ENCODE assay signal across 1 cellular context in genomic region chr17:67244621-67245072, GRCh38.
TF ChIP-seq lines count a peak whose summit lies in the region.

No MANE protein-coding gene starts in this region.

TF ChIP-seq in HepG2, 621 proteins besides CTCF, POLR2A, EP300 and RAD21 (continued from another document and continues in another):
- TF ChIP-seq ZNF251 (CRISPR knock-in tag; IDR thresholded peaks at IDR 0.05) (no peak), SIN3B (IDR thresholded peaks at IDR 0.05; ENCODE audit: low read length) (no peak), ZNF766 (CRISPR knock-in tag; IDR thresholded peaks at IDR 0.05; ENCODE audit: borderline replicate concordance) (no peak), MLLT10 (CRISPR knock-in tag; IDR thresholded peaks at IDR 0.05) (no peak), ZNF557 (CRISPR knock-in tag; IDR thresholded peaks at IDR 0.05) (no peak), ZSCAN12 (CRISPR knock-in tag; IDR thresholded peaks at IDR 0.05) (no peak; the same call in 1 of the 2 replicates), SNAPC5 (CRISPR knock-in tag; IDR thresholded peaks at IDR 0.05; ENCODE audit: borderline replicate concordance) (0 out of 2 replicates have a peak, but pooled peaks have one; percentile 14), HNF1A (IDR thresholded peaks at IDR 0.05; ENCODE audit: low read depth) (no peak), HNF1A (CRISPR knock-in tag; IDR thresholded peaks at IDR 0.05; ENCODE audit: borderline replicate concordance) (no peak), STAG1 (CRISPR knock-in tag; IDR thresholded peaks at IDR 0.05) (no peak), ZFP82 (CRISPR knock-in tag; IDR thresholded peaks at IDR 0.05; ENCODE audit: borderline replicate concordance) (no peak), U2AF2 (IDR thresholded peaks at IDR 0.05; ENCODE audit: low read depth, low read length) (no peak), ZBTB38 (CRISPR knock-in tag; IDR thresholded peaks at IDR 0.05) (0 out of 2 replicates have a peak, but pooled peaks have one; percentile 2), ZNF547 (CRISPR knock-in tag; IDR thresholded peaks at IDR 0.05) (no peak; the same call in none of the 2 replicates), ELF4 (CRISPR knock-in tag; IDR thresholded peaks at IDR 0.05; ENCODE audit: borderline replicate concordance) (no peak), SRY (CRISPR knock-in tag; IDR thresholded peaks at IDR 0.05) (no peak), TBL1XR1 (IDR thresholded peaks at IDR 0.05; ENCODE audit: borderline replicate concordance, low read length, partially characterized antibody) (no peak), ZNF121 (CRISPR knock-in tag; IDR thresholded peaks at IDR 0.05) (peak; percentile 7; the same call in 1 of the 2 replicates), MYPOP (CRISPR knock-in tag; IDR thresholded peaks at IDR 0.05) (no peak), PRMT3 (CRISPR knock-in tag; IDR thresholded peaks at IDR 0.05; ENCODE audit: borderline replicate concordance, low read depth) (no peak), ZNF446 (CRISPR knock-in tag; IDR thresholded peaks at IDR 0.05) (no peak; the same call in 1 of the 2 replicates), ZNF746 (CRISPR knock-in tag; IDR thresholded peaks at IDR 0.05) (no peak), KLF15 (CRISPR knock-in tag; IDR thresholded peaks at IDR 0.05; ENCODE audit: borderline replicate concordance) (no peak), CBFB (CRISPR knock-in tag; IDR thresholded peaks at IDR 0.05) (no peak), ZEB1 (IDR thresholded peaks at IDR 0.05; ENCODE audit: insufficient replicate concordance, low read depth) (no peak), ZNF160 (CRISPR knock-in tag; IDR thresholded peaks at IDR 0.05) (no peak; the same call in 1 of the 2 replicates), MATR3 (CRISPR knock-in tag; IDR thresholded peaks at IDR 0.05) (no peak), TGIF2 (CRISPR knock-in tag; IDR thresholded peaks at IDR 0.05) (no peak), ZNF569 (CRISPR knock-in tag; IDR thresholded peaks at IDR 0.05; ENCODE audit: borderline replicate concordance) (no peak), FOXP4 (CRISPR knock-in tag; IDR thresholded peaks at IDR 0.05) (peak; percentile 40; the same call in 1 of the 2 replicates), ATF3 (CRISPR knock-in tag; IDR thresholded peaks at IDR 0.05) (no peak), ZNF12 (CRISPR knock-in tag; IDR thresholded peaks at IDR 0.05) (no peak), RNF2 (conservative IDR thresholded peaks at IDR 0.05; ENCODE audit: low read depth) (no peak), HCFC1 (IDR thresholded peaks at IDR 0.05; ENCODE audit: low read depth, low read length) (no peak), MEIS2 (CRISPR knock-in tag; IDR thresholded peaks at IDR 0.05) (peak; percentile 86), SNRNP70 (IDR thresholded peaks at IDR 0.05; ENCODE audit: low read depth, low read length) (no peak), ZNF761 (CRISPR knock-in tag; conservative IDR thresholded peaks at IDR 0.05) (no peak), SNAPC4 (CRISPR knock-in tag; IDR thresholded peaks at IDR 0.05) (no peak), KLF12 (CRISPR knock-in tag; IDR thresholded peaks at IDR 0.05; ENCODE audit: borderline replicate concordance) (no peak), HIVEP1 (CRISPR knock-in tag; IDR thresholded peaks at IDR 0.05) (peak; percentile 47; the same call in 1 of the 2 replicates), TIGD3 (CRISPR knock-in tag; IDR thresholded peaks at IDR 0.05; ENCODE audit: borderline replicate concordance) (no peak), SMC3 (IDR thresholded peaks at IDR 0.05; ENCODE audit: low read length) (no peak)
- TF ChIP-seq, protein P1, sequence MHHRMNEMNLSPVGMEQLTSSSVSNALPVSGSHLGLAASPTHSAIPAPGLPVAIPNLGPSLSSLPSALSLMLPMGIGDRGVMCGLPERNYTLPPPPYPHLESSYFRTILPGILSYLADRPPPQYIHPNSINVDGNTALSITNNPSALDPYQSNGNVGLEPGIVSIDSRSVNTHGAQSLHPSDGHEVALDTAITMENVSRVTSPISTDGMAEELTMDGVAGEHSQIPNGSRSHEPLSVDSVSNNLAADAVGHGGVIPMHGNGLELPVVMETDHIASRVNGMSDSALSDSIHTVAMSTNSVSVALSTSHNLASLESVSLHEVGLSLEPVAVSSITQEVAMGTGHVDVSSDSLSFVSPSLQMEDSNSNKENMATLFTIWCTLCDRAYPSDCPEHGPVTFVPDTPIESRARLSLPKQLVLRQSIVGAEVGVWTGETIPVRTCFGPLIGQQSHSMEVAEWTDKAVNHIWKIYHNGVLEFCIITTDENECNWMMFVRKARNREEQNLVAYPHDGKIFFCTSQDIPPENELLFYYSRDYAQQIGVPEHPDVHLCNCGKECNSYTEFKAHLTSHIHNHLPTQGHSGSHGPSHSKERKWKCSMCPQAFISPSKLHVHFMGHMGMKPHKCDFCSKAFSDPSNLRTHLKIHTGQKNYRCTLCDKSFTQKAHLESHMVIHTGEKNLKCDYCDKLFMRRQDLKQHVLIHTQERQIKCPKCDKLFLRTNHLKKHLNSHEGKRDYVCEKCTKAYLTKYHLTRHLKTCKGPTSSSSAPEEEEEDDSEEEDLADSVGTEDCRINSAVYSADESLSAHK (CRISPR knock-in tag; IDR thresholded peaks at IDR 0.05; ENCODE audit: borderline replicate concordance), result no peak
- TF ChIP-seq, protein P2, sequence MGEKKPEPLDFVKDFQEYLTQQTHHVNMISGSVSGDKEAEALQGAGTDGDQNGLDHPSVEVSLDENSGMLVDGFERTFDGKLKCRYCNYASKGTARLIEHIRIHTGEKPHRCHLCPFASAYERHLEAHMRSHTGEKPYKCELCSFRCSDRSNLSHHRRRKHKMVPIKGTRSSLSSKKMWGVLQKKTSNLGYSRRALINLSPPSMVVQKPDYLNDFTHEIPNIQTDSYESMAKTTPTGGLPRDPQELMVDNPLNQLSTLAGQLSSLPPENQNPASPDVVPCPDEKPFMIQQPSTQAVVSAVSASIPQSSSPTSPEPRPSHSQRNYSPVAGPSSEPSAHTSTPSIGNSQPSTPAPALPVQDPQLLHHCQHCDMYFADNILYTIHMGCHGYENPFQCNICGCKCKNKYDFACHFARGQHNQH (CRISPR knock-in tag; IDR thresholded peaks at IDR 0.05), result peak; percentile 60
- TF ChIP-seq, protein P3, sequence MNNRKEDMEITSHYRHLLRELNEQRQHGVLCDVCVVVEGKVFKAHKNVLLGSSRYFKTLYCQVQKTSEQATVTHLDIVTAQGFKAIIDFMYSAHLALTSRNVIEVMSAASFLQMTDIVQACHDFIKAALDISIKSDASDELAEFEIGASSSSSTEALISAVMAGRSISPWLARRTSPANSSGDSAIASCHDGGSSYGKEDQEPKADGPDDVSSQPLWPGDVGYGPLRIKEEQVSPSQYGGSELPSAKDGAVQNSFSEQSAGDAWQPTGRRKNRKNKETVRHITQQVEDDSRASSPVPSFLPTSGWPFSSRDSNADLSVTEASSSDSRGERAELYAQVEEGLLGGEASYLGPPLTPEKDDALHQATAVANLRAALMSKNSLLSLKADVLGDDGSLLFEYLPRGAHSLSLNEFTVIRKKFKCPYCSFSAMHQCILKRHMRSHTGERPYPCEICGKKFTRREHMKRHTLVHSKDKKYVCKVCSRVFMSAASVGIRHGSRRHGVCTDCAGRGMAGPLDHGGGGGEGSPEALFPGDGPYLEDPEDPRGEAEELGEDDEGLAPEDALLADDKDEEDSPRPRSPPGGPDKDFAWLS (CRISPR knock-in tag; IDR thresholded peaks at IDR 0.05; ENCODE audit: borderline replicate concordance), result no peak
